34 cellular contexts compared by ENCODE assay signal in the genomic region with DNA sequence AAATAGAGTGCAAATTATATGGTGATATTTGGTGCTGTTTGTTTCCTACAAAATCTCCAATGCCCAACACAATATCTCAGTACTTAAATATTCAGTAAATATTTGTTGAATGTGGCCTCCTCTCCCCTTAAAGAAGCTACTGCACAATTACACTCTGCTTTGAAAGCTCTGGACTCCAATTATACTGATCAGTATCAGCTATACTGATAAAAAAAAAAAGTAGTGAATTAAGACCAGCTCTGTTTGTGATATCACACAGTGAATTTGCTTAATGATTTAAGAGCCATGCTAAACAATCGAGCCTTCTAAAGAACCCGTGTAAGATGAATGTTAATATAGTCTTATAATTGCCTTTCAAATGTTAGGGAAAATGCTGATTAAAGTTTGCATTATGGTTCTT.
"Had no signal": no experiment of that assay in that cellular context is flagged by ENCODE, and none has a peak within 500 bp of the region (broad histone marks: within the 10 kb centered on the region; RNA-seq: fewer than 3 reads in every experiment).

No MANE protein-coding gene starts in this region.

- H3K4me1 Mint-ChIP-seq: activated CD4-positive, alpha-beta memory T cell treated with anti-CD3 and anti-CD28 coated beads, Interleukin-2, amount 10 ng/mL, durations not matched to agents 7 days and 5 days; activated CD4-positive, alpha-beta T cell treated with anti-CD3 and anti-CD28 coated beads for 36 hours; activated CD4-positive, alpha-beta T cell treated with anti-CD3 and anti-CD28 coated beads, Interleukin-2, amount 10 ng/mL, durations not matched to agents 7 days and 5 days; activated CD8-positive, alpha-beta memory T cell treated with anti-CD3 and anti-CD28 coated beads, Interleukin-2, amount 10 ng/mL, durations not matched to agents 7 days and 5 days; activated naive CD8-positive, alpha-beta T cell treated with anti-CD3 and anti-CD28 coated beads for 36 hours; WTC11 had no signal

- H3K36me3 ChIP-seq: adrenal gland, brain microvascular endothelial cell, breast epithelium, WERI-Rb-1 had no signal

- H3K4me3 ChIP-seq: adrenal gland, body of pancreas, breast epithelium had no signal

- DNase-seq: activated CD4-positive, alpha-beta memory T cell treated with anti-CD3 and anti-CD28 coated beads, Interleukin-2, amount 10 ng/mL, durations not matched to agents 7 days and 5 days; activated CD4-positive, alpha-beta T cell treated with anti-CD3 and anti-CD28 coated beads for 1 hour; activated CD4-positive, alpha-beta T cell treated with anti-CD3 and anti-CD28 coated beads for 36 hours; activated CD4-positive, alpha-beta T cell treated with anti-CD3 and anti-CD28 coated beads for 48 hours; activated CD4-positive, alpha-beta T cell treated with anti-CD3 and anti-CD28 coated beads, Interleukin-2, amount 10 ng/mL, durations not matched to agents 7 days and 5 days; activated CD4-positive, alpha-beta T cell treated with anti-CD3 and anti-CD28 coated beads, Interleukin-2, amount 50 U/mL, for 48 hours; activated CD4-positive, CD25-positive, alpha-beta regulatory T cell; activated CD8-positive, alpha-beta memory T cell treated with anti-CD3 and anti-CD28 coated beads for 24 hours; activated CD8-positive, alpha-beta memory T cell treated with anti-CD3 and anti-CD28 coated beads, Interleukin-2, amount 10 ng/mL, durations not matched to agents 7 days and 5 days; activated CD8-positive, alpha-beta memory T cell treated with anti-CD3 and anti-CD28 coated beads, Interleukin-2, amount 50 U/mL, for 48 hours; activated CD8-positive, alpha-beta T cell treated with anti-CD3 and anti-CD28 coated beads, Interleukin-2, amount 10 ng/mL, durations not matched to agents 7 days and 5 days; activated effector memory CD4-positive, alpha-beta T cell treated with Interleukin-2 at 50 U/mL for 16 hours; activated gamma-delta T cell; activated naive CD4-positive, alpha-beta T cell treated with anti-CD3 and anti-CD28 coated beads for 36 hours; activated naive CD4-positive, alpha-beta T cell treated with anti-CD3 and anti-CD28 coated beads, Interleukin-2, amount 50 U/mL, for 16 hours; activated naive CD8-positive, alpha-beta T cell treated with anti-CD3 and anti-CD28 coated beads for 36 hours; activated T-cell treated with anti-CD3 and anti-CD28 coated beads, Interleukin-2, amount 50 U/mL, for 24 hours; activated T-cell treated with anti-CD3 and anti-CD28 coated beads, Interleukin-2, amount 50 U/mL, for 48 hours; adrenal gland; amniotic stem cell; aorta; body of pancreas; brain microvascular endothelial cell; central memory CD4-positive, alpha-beta T cell; T-helper 2 cell; T-helper 9 cell; WERI-Rb-1 had no signal

- H3K27me3 ChIP-seq: adrenal gland, body of pancreas, brain microvascular endothelial cell, breast epithelium had no signal

- H3K36me3 Mint-ChIP-seq: activated CD8-positive, alpha-beta memory T cell treated with anti-CD3 and anti-CD28 coated beads, Interleukin-2, amount 10 ng/mL, durations not matched to agents 7 days and 5 days; activated naive CD8-positive, alpha-beta T cell treated with anti-CD3 and anti-CD28 coated beads for 36 hours; WTC11 had no signal

- H3K4me1 ChIP-seq: adrenal gland, body of pancreas, breast epithelium had no signal

- H3K4me3 Mint-ChIP-seq: activated CD4-positive, alpha-beta memory T cell treated with anti-CD3 and anti-CD28 coated beads, Interleukin-2, amount 10 ng/mL, durations not matched to agents 7 days and 5 days; activated CD4-positive, alpha-beta T cell treated with anti-CD3 and anti-CD28 coated beads for 36 hours; activated CD4-positive, alpha-beta T cell treated with anti-CD3 and anti-CD28 coated beads, Interleukin-2, amount 10 ng/mL, durations not matched to agents 7 days and 5 days; activated CD8-positive, alpha-beta memory T cell treated with anti-CD3 and anti-CD28 coated beads, Interleukin-2, amount 10 ng/mL, durations not matched to agents 7 days and 5 days; activated CD8-positive, alpha-beta T cell treated with anti-CD3 and anti-CD28 coated beads, Interleukin-2, amount 10 ng/mL, durations not matched to agents 7 days and 5 days; activated naive CD4-positive, alpha-beta T cell treated with anti-CD3 and anti-CD28 coated beads for 36 hours; activated naive CD8-positive, alpha-beta T cell treated with anti-CD3 and anti-CD28 coated beads for 36 hours; activated T-cell treated with anti-CD3 and anti-CD28 coated beads, Interleukin-2, amount 50 U/mL, for 24 hours; T-helper 1 cell treated with Interleukin-12 subunit alpha and Interleukin-12 subunit beta and Interleukin-4 antibody, amounts not matched to agents 30 μg/mL and 1 μg/mL, for 36 hours; T-helper 2 cell treated with Interferon-gamma antibody and Interleukin-4, amounts not matched to agents 5 μg/mL and 100 μg/mL, for 36 hours; WTC11 had no signal

- H3K27ac ChIP-seq: adrenal gland, body of pancreas, brain microvascular endothelial cell, breast epithelium, WERI-Rb-1 had no signal

- H3K9me3 Mint-ChIP-seq: activated CD4-positive, alpha-beta memory T cell treated with anti-CD3 and anti-CD28 coated beads, Interleukin-2, amount 10 ng/mL, durations not matched to agents 7 days and 5 days; activated CD4-positive, alpha-beta T cell treated with anti-CD3 and anti-CD28 coated beads, Interleukin-2, amount 10 ng/mL, durations not matched to agents 7 days and 5 days; activated naive CD4-positive, alpha-beta T cell treated with anti-CD3 and anti-CD28 coated beads for 36 hours; activated T-helper 2 cell treated with anti-CD3 and anti-CD28 coated beads, Interferon-gamma antibody, Interleukin-2, Interleukin-4, amounts not matched to agents 10 μg/mL and 5 μg/mL and 100 μg/mL, durations not matched to agents 14 hours and 24 hours and 36 hours; T-helper 1 cell treated with Interleukin-12 subunit alpha and Interleukin-12 subunit beta and Interleukin-4 antibody, amounts not matched to agents 30 μg/mL and 1 μg/mL, for 36 hours; T-helper 2 cell treated with Interferon-gamma antibody and Interleukin-4, amounts not matched to agents 5 μg/mL and 100 μg/mL, for 36 hours; WTC11 had no signal

- H3K27ac Mint-ChIP-seq: activated CD4-positive, alpha-beta memory T cell treated with anti-CD3 and anti-CD28 coated beads, Interleukin-2, amount 10 ng/mL, durations not matched to agents 7 days and 5 days; activated CD4-positive, alpha-beta T cell treated with anti-CD3 and anti-CD28 coated beads for 36 hours; activated CD4-positive, alpha-beta T cell treated with anti-CD3 and anti-CD28 coated beads, Interleukin-2, amount 10 ng/mL, durations not matched to agents 7 days and 5 days; activated CD8-positive, alpha-beta memory T cell treated with anti-CD3 and anti-CD28 coated beads, Interleukin-2, amount 10 ng/mL, durations not matched to agents 7 days and 5 days; activated CD8-positive, alpha-beta T cell treated with anti-CD3 and anti-CD28 coated beads, Interleukin-2, amount 10 ng/mL, durations not matched to agents 7 days and 5 days; activated naive CD4-positive, alpha-beta T cell treated with anti-CD3 and anti-CD28 coated beads for 36 hours; activated naive CD4-positive, alpha-beta T cell treated with anti-CD3 and anti-CD28 coated beads, Interleukin-2, amount 50 U/mL, for 72 hours; activated naive CD8-positive, alpha-beta T cell treated with anti-CD3 and anti-CD28 coated beads for 36 hours; activated T-cell treated with anti-CD3 and anti-CD28 coated beads, Interleukin-2, amount 50 U/mL, for 24 hours; activated T-helper 2 cell treated with anti-CD3 and anti-CD28 coated beads, Interferon-gamma antibody, Interleukin-2, Interleukin-4, amounts not matched to agents 10 μg/mL and 5 μg/mL and 100 μg/mL, durations not matched to agents 14 hours and 24 hours and 36 hours; T-helper 1 cell treated with Interleukin-12 subunit alpha and Interleukin-12 subunit beta and Interleukin-4 antibody, amounts not matched to agents 30 μg/mL and 1 μg/mL, for 36 hours; T-helper 2 cell treated with Interferon-gamma antibody and Interleukin-4, amounts not matched to agents 5 μg/mL and 100 μg/mL, for 36 hours; WTC11 had no signal

- ATAC-seq: activated CD4-positive, alpha-beta T cell treated with anti-CD3 and anti-CD28 coated beads for 36 hours; activated CD4-positive, CD25-positive, alpha-beta regulatory T cell treated with anti-CD3 and anti-CD28 coated beads, Interleukin-2, amount 50 U/mL, for 24 hours; activated CD8-positive, alpha-beta memory T cell treated with anti-CD3 and anti-CD28 coated beads, Interleukin-2, amount 10 ng/mL, durations not matched to agents 7 days and 5 days; activated CD8-positive, alpha-beta T cell treated with anti-CD3 and anti-CD28 coated beads, Interleukin-2, amount 10 ng/mL, durations not matched to agents 7 days and 5 days; activated naive CD4-positive, alpha-beta T cell treated with anti-CD3 and anti-CD28 coated beads, Interleukin-2, amount 50 U/mL, for 72 hours; body of pancreas; WTC11 had no signal

- H3K9me3 ChIP-seq: adrenal gland, body of pancreas, breast epithelium had no signal

- H3K27me3 Mint-ChIP-seq: activated CD4-positive, alpha-beta memory T cell treated with anti-CD3 and anti-CD28 coated beads, Interleukin-2, amount 10 ng/mL, durations not matched to agents 7 days and 5 days; activated CD4-positive, alpha-beta T cell treated with anti-CD3 and anti-CD28 coated beads for 36 hours; activated CD4-positive, alpha-beta T cell treated with anti-CD3 and anti-CD28 coated beads, Interleukin-2, amount 10 ng/mL, durations not matched to agents 7 days and 5 days; activated CD8-positive, alpha-beta memory T cell treated with anti-CD3 and anti-CD28 coated beads, Interleukin-2, amount 10 ng/mL, durations not matched to agents 7 days and 5 days; activated naive CD8-positive, alpha-beta T cell treated with anti-CD3 and anti-CD28 coated beads for 36 hours; activated T-cell treated with anti-CD3 and anti-CD28 coated beads, Interleukin-2, amount 50 U/mL, for 24 hours had no signal
